ENCODE assay signal across 9 cellular contexts in the genomic region with DNA sequence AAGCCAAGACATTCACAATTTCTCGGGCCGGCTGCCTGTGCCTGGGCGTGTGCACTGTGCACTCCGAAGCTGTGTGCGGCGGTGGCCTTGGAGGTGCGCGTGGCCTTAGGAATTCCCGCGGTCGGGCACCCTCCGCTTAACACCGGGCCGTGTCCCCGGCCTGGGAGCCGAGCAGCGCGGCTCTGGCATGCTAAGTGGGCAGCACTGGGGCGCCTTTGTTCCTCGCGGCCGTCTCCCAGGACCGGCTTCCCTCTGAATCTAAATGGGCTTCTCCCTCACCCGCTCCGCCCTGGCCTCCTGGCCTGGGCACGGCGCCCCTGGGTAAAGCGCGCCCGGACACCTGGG. TPM values are rescaled to one million over a fixed set of nuclear protein-coding genes. Genes with fewer than 3 reads are reported as not detected.
DNase-seq lines count a peak whose midpoint lies in the region; TF ChIP-seq lines count a peak whose summit lies in the region.
"Had no signal": no experiment of that assay in that cellular context is flagged by ENCODE, and none has a peak within 500 bp of the region (broad histone marks: within the 10 kb centered on the region; RNA-seq: fewer than 3 reads in every experiment).

No MANE protein-coding gene starts in this region.

- no peak overlapping the region for H3K27ac Mint-ChIP-seq in type B pancreatic cell
- H3K27ac Mint-ChIP-seq: activated naive CD8-positive, alpha-beta T cell had no signal

- H3K4me3 Mint-ChIP-seq in type B pancreatic cell = peak overlapping the region; percentile 57
- H3K4me3 Mint-ChIP-seq: activated naive CD8-positive, alpha-beta T cell had no signal

- H3K27me3 Mint-ChIP-seq in type B pancreatic cell = peaks cover 39% of the 10 kb centered on the region

- no peak for TF ChIP-seq CTCF in type B pancreatic cell (conservative IDR thresholded peaks at IDR 0.05)

- DNase-seq in NCI-H510A treated with DMSO at 0.1 percent for 48 hours (lab: John Stamatoyannopoulos, UW) (peak; percentile 10), NCI-H510A (lab: John Stamatoyannopoulos, UW) (no peak), cerebellar cortex (ENCODE audit: low spot score) (peak; percentile 40), left kidney (ENCODE audit: low read depth, low spot score) (peak; percentile 81), type B pancreatic cell (ENCODE audit: extremely low spot score, unreplicated experiment) (peak; percentile 72), KBM-7 (no peak), MV-4-11 (lab: John Stamatoyannopoulos, UW) (no peak)
- no peak for DNase-seq in effector CD4-positive, alpha-beta T cell

- H3K4me1 Mint-ChIP-seq in type B pancreatic cell (ENCODE audit: unreplicated experiment) = peaks cover 22% of the 10 kb centered on the region

- no peaks in the 10 kb centered on the region for H3K36me3 Mint-ChIP-seq in type B pancreatic cell
- H3K36me3 Mint-ChIP-seq: activated naive CD8-positive, alpha-beta T cell had no signal

- in situ Hi-C loops in KBM-7 (cut with MboI; ENCODE audit: low pct_unique_long_range_greater_than_20kb, low sequenced_read_pairs) = no loop called here

- no peaks in the 10 kb centered on the region for H3K9me3 Mint-ChIP-seq in type B pancreatic cell

RNA-seq across cellular contexts. Expression of a gene that starts 0.5 kb away (rescaled TPM):
- 14.3 and 22.4 TPM in 2 replicates for total RNA-seq in type B pancreatic cell (ENCODE audit: low replicate concordance)

Comparison
In these comparisons a context has a peak if more than half of its experiments do, and no peak if none do; other contexts are left out.
1. DNase-seq: peak in NCI-H510A treated with DMSO at 0.1 percent for 48 hours (single experiment), cerebellar cortex (single experiment), left kidney (single experiment) and type B pancreatic cell (single experiment); none in NCI-H510A (single experiment), effector CD4-positive, alpha-beta T cell (single experiment), KBM-7 (single experiment) and MV-4-11 (single experiment).